In genomic region chr11:10551845-10552352, GRCh38 we compare ENCODE assay signal across 30 cellular contexts. TPM values are rescaled to one million over a fixed set of nuclear protein-coding genes. Genes with fewer than 3 reads are reported as not detected.
"Had no signal": no experiment of that assay in that cellular context is flagged by ENCODE, and none has a peak within 500 bp of the region (broad histone marks: within the 10 kb centered on the region; RNA-seq: fewer than 3 reads in every experiment).

No MANE protein-coding gene starts in this region.

- H3K27me3 Mint-ChIP-seq: stimulated activated memory B cell treated with anti-CD40 and anti-IgM and Interleukin-4, amounts not matched to agents 10 μg/mL and 1 μg/mL and 100 μg/mL, for 72 hours had no signal

- H3K27me3 ChIP-seq: ovary, right atrium auricular region, right lobe of liver, tibial nerve, uterus had no signal

- H3K36me3 Mint-ChIP-seq: mesothelial cell of epicardium; natural killer cell treated with Interleukin-12 subunit alpha and Interleukin-12 subunit beta and Interleukin-15 and Interleukin-18, amount 100 ng/mL, for 72 hours; type B pancreatic cell had no signal

- H3K9me3 Mint-ChIP-seq: immature natural killer cell; natural killer cell treated with Interleukin-12 subunit alpha and Interleukin-12 subunit beta and Interleukin-15 and Interleukin-18, amount 100 ng/mL, for 72 hours had no signal

- H3K27ac ChIP-seq: left ventricle myocardium inferior, ovary, right atrium auricular region, right lobe of liver, tibial nerve, uterus had no signal

- ATAC-seq: left colon; mucosa of descending colon; naive thymus-derived CD4-positive, alpha-beta T cell; natural killer cell treated with Interleukin-12 subunit alpha and Interleukin-12 subunit beta and Interleukin-15 and Interleukin-18, amount 100 ng/mL, for 72 hours; right lobe of liver; stimulated activated memory B cell treated with anti-CD40 and anti-IgM and Interleukin-4, amounts not matched to agents 10 μg/mL and 1 μg/mL and 100 μg/mL, for 72 hours; stimulated activated naive CD8-positive, alpha-beta T cell treated with anti-CD3 and anti-CD28 coated beads, Interleukin-15, amount 100 ng/mL, for 72 hours had no signal

- H3K27ac Mint-ChIP-seq: immature natural killer cell; mesothelial cell of epicardium; naive thymus-derived CD4-positive, alpha-beta T cell; natural killer cell treated with Interleukin-12 subunit alpha and Interleukin-12 subunit beta and Interleukin-15 and Interleukin-18, amount 100 ng/mL, for 72 hours; progenitor cell of endocrine pancreas; stimulated activated memory B cell treated with anti-CD40 and anti-IgM and Interleukin-4, amounts not matched to agents 10 μg/mL and 1 μg/mL and 100 μg/mL, for 72 hours; stimulated activated naive CD8-positive, alpha-beta T cell treated with anti-CD3 and anti-CD28 coated beads, Interleukin-15, amount 100 ng/mL, for 72 hours; type B pancreatic cell had no signal

- H3K36me3 ChIP-seq: left ventricle myocardium inferior, ovary, right atrium auricular region, right lobe of liver, tibial nerve, uterus had no signal

- FAIRE-seq: islet of Langerhans, kidney had no signal

- DNase-seq: hypothalamus; immature natural killer cell; kidney; left colon; left ventricle myocardium inferior; mesendoderm; mucosa of descending colon; naive thymus-derived CD4-positive, alpha-beta T cell; ovary; right lobe of liver; stimulated activated CD4-positive, alpha-beta T cell treated with anti-CD3 and anti-CD28 coated beads, Interleukin-1b, Interleukin-23, amount 100 ng/mL, for 48 hours; stimulated activated CD4-positive, alpha-beta T cell treated with anti-CD3 and anti-CD28 coated beads, Interleukin-2, amount 100 ng/mL, for 48 hours; stimulated activated CD4-positive, alpha-beta T cell treated with anti-CD3 and anti-CD28 coated beads, Interleukin-4, amount 100 ng/mL, for 4 hours; stimulated activated CD8-positive, alpha-beta memory T cell treated with anti-CD3 and anti-CD28 coated beads, Interleukin-4, amount 100 ng/mL, for 48 hours; stimulated activated naive CD4-positive, alpha-beta T cell treated with Interleukin-2 at 50 U/mL for 16 hours; stimulated activated naive CD8-positive, alpha-beta T cell treated with anti-CD3 and anti-CD28 coated beads, Interleukin-15, amount 100 ng/mL, for 72 hours; substantia nigra; uterus had no signal

- H3K4me3 Mint-ChIP-seq: immature natural killer cell; mesothelial cell of epicardium; naive thymus-derived CD4-positive, alpha-beta T cell; natural killer cell treated with Interleukin-12 subunit alpha and Interleukin-12 subunit beta and Interleukin-15 and Interleukin-18, amount 100 ng/mL, for 72 hours; stimulated activated memory B cell treated with anti-CD40 and anti-IgM and Interleukin-4, amounts not matched to agents 10 μg/mL and 1 μg/mL and 100 μg/mL, for 72 hours; stimulated activated naive CD8-positive, alpha-beta T cell treated with anti-CD3 and anti-CD28 coated beads, Interleukin-15, amount 100 ng/mL, for 72 hours; type B pancreatic cell had no signal

- H3K4me2 ChIP-seq: smooth muscle cell had no signal

- H3K4me3 ChIP-seq: left ventricle myocardium inferior, lung, mucosa of descending colon, ovary, right atrium auricular region, right lobe of liver, smooth muscle cell, tibial nerve, uterus had no signal

- H3K9me3 ChIP-seq: left ventricle myocardium inferior, mucosa of descending colon, ovary, right atrium auricular region, right lobe of liver, uterus had no signal

- H3K4me1 Mint-ChIP-seq: immature natural killer cell; mesothelial cell of epicardium; naive thymus-derived CD4-positive, alpha-beta T cell; stimulated activated naive CD8-positive, alpha-beta T cell treated with anti-CD3 and anti-CD28 coated beads, Interleukin-15, amount 100 ng/mL, for 72 hours had no signal

- H3K4me1 ChIP-seq: left ventricle myocardium inferior, right atrium auricular region, right lobe of liver, tibial nerve, uterus had no signal

RNA-seq across cellular contexts. Expression of gene LYVE1, which starts 16.6 kb away (rescaled TPM):
- total RNA-seq: myocyte; naive thymus-derived CD4-positive, alpha-beta T cell; natural killer cell treated with Interleukin-12 subunit alpha and Interleukin-12 subunit beta and Interleukin-15 and Interleukin-18, amount 100 ng/mL, for 72 hours; progenitor cell of endocrine pancreas; smooth muscle cell had no signal
- polyA plus RNA-seq: immature natural killer cell; naive thymus-derived CD4-positive, alpha-beta T cell; neural cell; smooth muscle cell had no signal
